ENCODE assay signal across 23 cellular contexts in the genomic region with DNA sequence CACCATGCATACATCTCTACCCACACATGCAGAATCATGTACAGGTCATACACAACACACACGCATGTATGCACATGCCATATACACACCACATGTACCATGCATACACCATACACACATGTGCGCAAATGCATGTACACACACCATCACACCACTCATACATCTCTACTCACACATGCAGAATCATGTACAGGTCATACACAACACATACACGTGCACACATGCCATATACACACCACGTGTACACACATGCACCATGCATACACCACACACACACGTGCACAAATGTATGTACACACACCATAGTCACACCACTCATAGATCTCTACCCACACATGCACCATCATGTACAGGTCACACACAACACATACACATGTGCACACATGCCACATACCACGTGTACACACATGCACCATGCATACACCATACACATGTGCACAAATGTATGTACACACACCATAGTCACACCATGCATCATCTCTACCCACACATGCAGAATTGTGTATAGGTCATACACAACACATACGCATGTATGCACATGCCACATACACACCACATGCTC. TPM values are rescaled to one million over a fixed set of nuclear protein-coding genes. Genes with fewer than 3 reads are reported as not detected.
"Had no signal": no experiment of that assay in that cellular context is flagged by ENCODE, and none has a peak within 500 bp of the region (broad histone marks: within the 10 kb centered on the region; RNA-seq: fewer than 3 reads in every experiment).

No MANE protein-coding gene starts in this region.

- H3K27ac ChIP-seq: heart left ventricle, psoas muscle, sigmoid colon, skin epidermis, uterus had no signal

- H3K4me1 Mint-ChIP-seq: nephron had no signal

- DNase-seq: effector memory CD4-positive, alpha-beta T cell; heart left ventricle; hippocampal formation; left colon; left ventricle myocardium superior; mesenchymal stem cell; naive B cell; psoas muscle; retina; sigmoid colon; stimulated activated naive CD4-positive, alpha-beta T cell treated with Interleukin-2 at 50 U/mL for 16 hours; uterus had no signal

- H3K9me3 ChIP-seq: heart left ventricle, psoas muscle, sigmoid colon, uterus had no signal

- H3K9me3 Mint-ChIP-seq: nephron, type B pancreatic cell had no signal

- H3K27ac Mint-ChIP-seq: nephron, type B pancreatic cell had no signal

- H3K4me1 ChIP-seq: psoas muscle, uterus had no signal

- H3K36me3 ChIP-seq: heart left ventricle, sigmoid colon, uterus had no signal

- H3K36me3 Mint-ChIP-seq: naive B cell, type B pancreatic cell had no signal

- H3K4me3 Mint-ChIP-seq: nephron, type B pancreatic cell had no signal

- FAIRE-seq: endometrium, frontal cortex had no signal

- ATAC-seq: esophagus mucosa, heart left ventricle, left colon, left ventricle myocardium superior, psoas muscle had no signal

- H3K4me3 ChIP-seq: heart left ventricle, lung, psoas muscle, sigmoid colon, skin epidermis, uterus had no signal

RNA-seq across cellular contexts. Expression of gene GRIN1, which starts 14.0 kb away (rescaled TPM):
- total RNA-seq: glomerular endothelial cell, heart left ventricle, left ventricle myocardium superior, omental fat pad, psoas muscle, uterus had no signal

RNA-seq across cellular contexts. Expression of gene LRRC26, which starts 16.9 kb away (rescaled TPM):
- total RNA-seq: fibroblast of lung, glomerular endothelial cell, heart left ventricle, kidney epithelial cell, left ventricle myocardium superior, omental fat pad, psoas muscle had no signal
- polyA plus RNA-seq: fibroblast of lung, heart left ventricle, psoas muscle had no signal

RNA-seq across cellular contexts. Expression of gene TMEM210, which starts 18.9 kb away (rescaled TPM):
- total RNA-seq: esophagus mucosa, fibroblast of lung, frontal cortex, glomerular endothelial cell, heart left ventricle, kidney epithelial cell, left ventricle myocardium superior, lung, omental fat pad, psoas muscle, sigmoid colon, uterus had no signal
- polyA plus RNA-seq: fibroblast of lung, heart left ventricle, lung, psoas muscle had no signal
